23 cellular contexts compared by ENCODE assay signal in the genomic region with DNA sequence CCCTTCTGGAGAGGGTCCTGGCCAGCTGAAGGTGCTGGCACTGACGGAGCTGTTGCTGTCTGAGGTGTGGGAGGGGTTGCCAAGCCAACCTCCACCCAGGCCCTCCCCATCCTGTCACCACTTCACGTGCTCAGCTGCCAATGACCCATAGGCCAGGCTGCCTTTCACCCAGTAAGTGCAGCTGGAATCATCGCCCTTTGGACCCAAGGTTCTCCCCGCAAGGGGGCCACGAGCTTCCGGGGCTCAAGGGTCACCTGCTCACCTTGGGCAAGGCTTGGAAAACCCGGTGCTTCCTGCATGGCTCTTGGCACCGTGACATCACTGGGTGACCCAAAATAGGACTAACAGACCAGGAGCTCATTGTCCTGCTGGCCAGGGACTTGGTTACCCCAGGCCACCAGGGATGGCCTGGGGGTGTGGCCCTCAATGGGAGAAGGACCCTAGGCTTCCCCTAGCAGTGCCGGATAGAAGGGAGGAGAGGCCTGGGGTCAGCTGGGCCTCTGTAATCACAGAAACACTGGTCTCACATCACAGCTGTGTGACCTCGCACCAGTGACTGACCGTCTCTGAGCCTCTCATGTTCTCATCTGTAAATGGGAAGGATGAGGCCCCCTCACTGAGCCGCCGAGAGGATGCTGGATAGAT. TPM values are rescaled to one million over a fixed set of nuclear protein-coding genes. Genes with fewer than 3 reads are reported as not detected.
A peak's percentile ranks its signal among the peaks of the same experiment; 100 is the strongest.
DNase-seq lines count a peak whose midpoint lies in the region; ATAC-seq, FAIRE-seq and TF ChIP-seq lines count a peak whose summit lies in the region.
"Had no signal": no experiment of that assay in that cellular context is flagged by ENCODE, and none has a peak within 500 bp of the region (broad histone marks: within the 10 kb centered on the region; RNA-seq: fewer than 3 reads in every experiment).

No MANE protein-coding gene starts in this region.

- in situ Hi-C loops in GM12878 (cut with MboI) (no loop called here), HepG2 (cut with HindIII; ENCODE audit: extremely low pct_ligation_motif_present, low pct_unique_long_range_greater_than_20kb) (no loop called here)

- BruUV-seq in GM12878 (replicated peaks; lab: Mats Ljungman, UMichigan) (no TSS peak), HepG2 (replicated peaks; lab: Mats Ljungman, UMichigan) (no TSS peak)

- peak; percentile 65 for ATAC-seq in GM12878
- peak; percentile 64 for ATAC-seq in HepG2
- ATAC-seq in GM18502 (IDR thresholded peaks at IDR 0.05; ENCODE audit: poor library complexity, unreplicated experiment), result no peak

- no peaks in the 10 kb centered on the region for H3K9me3 Mint-ChIP-seq in mesothelial cell of epicardium
- H3K9me3 Mint-ChIP-seq: activated CD4-positive, alpha-beta memory T cell treated with anti-CD3 and anti-CD28 coated beads, Interleukin-2, amount 10 ng/mL, durations not matched to agents 7 days and 5 days; CD8-positive, alpha-beta memory T cell; natural killer cell treated with Interleukin-12 subunit alpha and Interleukin-12 subunit beta and Interleukin-15 and Interleukin-18, amount 100 ng/mL, for 72 hours had no signal

- H4K20me1 ChIP-seq in GM12878 (ENCODE audit: control insufficient read depth, insufficient read depth) (no peaks in the 10 kb centered on the region), HepG2 (ENCODE audit: insufficient read depth, low read length) (peaks cover 9% of the 10 kb centered on the region; the same call in 1 of the 2 replicates)

- DNase-seq in DMS53 (lab: John Stamatoyannopoulos, UW), result peak; percentile 96
- no peak for DNase-seq in GM12878 (ENCODE audit: low read depth, low spot score)
- DNase-seq in HepG2 (ENCODE audit: low spot score), result peak; percentile 88
- DNase-seq in small intestine, result peak; percentile 99
- no peak for DNase-seq in NCI-H2107 treated with DMSO at 0.1 percent for 48 hours (lab: John Stamatoyannopoulos, UW; ENCODE audit: unreplicated experiment)
- DNase-seq in mesothelial cell of epicardium (ENCODE audit: low spot score in 2 of 2, unreplicated experiment in 2 of 2), result no peak
- DNase-seq: activated CD4-positive, alpha-beta memory T cell treated with anti-CD3 and anti-CD28 coated beads, Interleukin-2, amount 10 ng/mL, durations not matched to agents 7 days and 5 days; activated naive CD4-positive, alpha-beta T cell treated with Interleukin-2 at 50 U/mL for 16 hours; activated T-cell treated with anti-CD3 and anti-CD28 coated beads, Interleukin-2, amount 50 U/mL, for 1 hour; CD8-positive, alpha-beta memory T cell; EL; Karpas-422; mammary epithelial cell; NCI-H1105; NCI-H526; stimulated activated CD4-positive, alpha-beta T cell treated with anti-CD3 and anti-CD28 coated beads, Interleukin-12 subunit alpha, Interleukin-12 subunit beta, amount 100 ng/mL, for 4 hours; T-helper 2 cell had no signal

- H3K9ac ChIP-seq in GM12878 (ENCODE audit: control insufficient read depth, insufficient read depth, low read length) (no peak overlapping the region), HepG2 (ENCODE audit: insufficient read depth, low read depth, low read length) (peak overlapping the region; percentile 75)

- WGBS in GM12878 (ENCODE audit: insufficient coverage, insufficient replicate concordance, low lambda C conversion rate, missing lambda C conversion rate), result 22% methylated on average over 13 of the region's 13 CpGs
- 6% methylated on average over 3 of the region's 13 CpGs for WGBS in HepG2 (ENCODE audit: low lambda C conversion rate)
- 22 to 56% (median 28%) methylated on average over 13 of the region's 13 CpGs for WGBS in small intestine, 3 donors

- H3K9me3 ChIP-seq in GM12878 (replicated peaks; ENCODE audit: control insufficient read depth, insufficient read depth, low read length) (no peaks in the 10 kb centered on the region), HepG2 (ENCODE audit: low read length) (no peaks in the 10 kb centered on the region), small intestine (ENCODE audit: control insufficient read depth, low read depth) (no peaks in the 10 kb centered on the region)
- H3K9me3 ChIP-seq: prostate gland, suprapubic skin had no signal

- CTCF ChIA-PET in GM12878 (lab: Yijun Ruan, JAX), result no interaction called here
- CTCF ChIA-PET in HepG2 (lab: Yijun Ruan, JAX; ENCODE audit: low intra/inter-chr PET ratio, low total read pairs), result no interaction called here

- peaks cover 2% of the 10 kb centered on the region for H3K36me3 Mint-ChIP-seq in mesothelial cell of epicardium
- H3K36me3 Mint-ChIP-seq: CD8-positive, alpha-beta memory T cell; natural killer cell treated with Interleukin-12 subunit alpha and Interleukin-12 subunit beta and Interleukin-15 and Interleukin-18, amount 100 ng/mL, for 72 hours had no signal

- no peak overlapping the region for H3K27ac Mint-ChIP-seq in mesothelial cell of epicardium
- H3K27ac Mint-ChIP-seq: activated CD4-positive, alpha-beta memory T cell treated with anti-CD3 and anti-CD28 coated beads, Interleukin-2, amount 10 ng/mL, durations not matched to agents 7 days and 5 days; natural killer cell treated with Interleukin-12 subunit alpha and Interleukin-12 subunit beta and Interleukin-15 and Interleukin-18, amount 100 ng/mL, for 72 hours had no signal

- RAD21 ChIA-PET in GM12878 (lab: Charles Lee; ENCODE audit: unreplicated experiment), result interaction anchor here (1.0 kb wide), 1 partner anchor 76 kb away, joined by 3 read pairs; no protein-coding TSS in a partner anchor

- H3K27me3 ChIP-seq in GM12878 (replicated peaks in 1 of 2; ENCODE audit: control insufficient read depth in 2 of 2, insufficient read depth in 2 of 2, low read length in 1 of 2), result no peaks in the 10 kb centered on the region
- no peaks in the 10 kb centered on the region for H3K27me3 ChIP-seq in HepG2 (ENCODE audit: control insufficient read depth in 1 of 2, insufficient read depth in 2 of 2, low read length in 2 of 2)
- H3K27me3 ChIP-seq in small intestine (ENCODE audit: control insufficient read depth in 2 of 2, insufficient read depth in 2 of 2, low read length in 2 of 2), result no peaks in the 10 kb centered on the region
- H3K27me3 ChIP-seq: suprapubic skin had no signal

- H3K36me3 ChIP-seq in GM12878 (ENCODE audit: control insufficient read depth in 2 of 2, insufficient read depth in 2 of 2, low read length in 1 of 2) (no peaks in the 10 kb centered on the region), HepG2 (replicated peaks in 1 of 2; ENCODE audit: control insufficient read depth in 1 of 2, insufficient read depth in 2 of 2, low read length in 2 of 2) (0 out of 5 replicates have a peak, but pooled peaks cover 0 to 2% of the 10 kb centered on the region in 2 experiments), small intestine (ENCODE audit: control insufficient read depth in 2 of 2, insufficient read depth in 2 of 2, low read length in 2 of 2) (no peaks in the 10 kb centered on the region)
- H3K36me3 ChIP-seq: prostate gland, suprapubic skin had no signal

- peaks cover 42% of the 10 kb centered on the region for H3K4me1 Mint-ChIP-seq in mesothelial cell of epicardium
- H3K4me1 Mint-ChIP-seq: activated CD4-positive, alpha-beta memory T cell treated with anti-CD3 and anti-CD28 coated beads, Interleukin-2, amount 10 ng/mL, durations not matched to agents 7 days and 5 days had no signal

- H3K27ac ChIP-seq in GM12878 (ENCODE audit: control insufficient read depth, insufficient read depth), result no peak overlapping the region
- peak overlapping the region; percentile 85 for H3K27ac ChIP-seq in HepG2 (ENCODE audit: extremely low read length, insufficient read depth, low read length)
- H3K27ac ChIP-seq in small intestine (ENCODE audit: low read depth in 1 of 2, low read length in 1 of 2), result peak overlapping the region; percentile 73 to 75
- H3K27ac ChIP-seq: prostate gland had no signal

- no peak overlapping the region for H2AFZ ChIP-seq in GM12878 (ENCODE audit: control insufficient read depth, low read depth, low read length)
- H2AFZ ChIP-seq in HepG2 (ENCODE audit: low read length), result no peak overlapping the region

- H3K4me3 ChIP-seq in GM12878 (no peak overlapping the region), HepG2 (replicated peaks in 1 of 3; ENCODE audit: insufficient read depth in 1 of 3, low read depth in 2 of 3, low read length in 3 of 3) (peak overlapping the region in 1 of 3 experiments; percentile 44; a peak in 2 of 6 replicates), small intestine (ENCODE audit: low read depth in 1 of 2, low read length in 2 of 2) (no peak overlapping the region)
- H3K4me3 ChIP-seq: prostate gland, suprapubic skin had no signal

- FAIRE-seq in GM12878 (lab: Jason Lieb, UNC) (no peak), HepG2 (lab: Jason Lieb, UNC) (peak; percentile 90), small intestine (lab: Jason Lieb, UNC) (no peak)
- FAIRE-seq: astrocyte, endometrium had no signal

- POLR2A ChIA-PET in GM12878 (lab: Charles Lee) (no interaction called here), HepG2 (lab: Yijun Ruan, JAX) (interaction anchor here (0.9 to 5.5 kb wide), 13 partner anchors 9 to 72 kb away, joined by 3 to 101 read pairs (median 5); a partner anchor contains a TSS)

- TF ChIP-seq POLR2A in GM12878 (IDR thresholded peaks at IDR 0.05; ENCODE audit: low read depth, low read length) (no peak), HepG2 (IDR thresholded peaks at IDR 0.05; ENCODE audit: insufficient read depth in 1 of 2, low read depth in 2 of 2, low read length in 2 of 2) (peak in 1 of 2 experiments; percentile 59; a peak in 1 of 4 replicates)

- H3K4me1 ChIP-seq in GM12878 (ENCODE audit: control insufficient read depth, insufficient read depth, low read length) (0 out of 2 replicates have a peak, but pooled peaks cover 2% of the 10 kb centered on the region), HepG2 (ENCODE audit: insufficient read depth, low read length) (peaks cover 89% of the 10 kb centered on the region), small intestine (ENCODE audit: control insufficient read depth in 2 of 2, insufficient read depth in 1 of 2, low read depth in 1 of 2, low read length in 1 of 2) (peaks cover 8 to 16% of the 10 kb centered on the region in 2 donors)

- TF ChIP-seq CTCF in GM12878 (IDR thresholded peaks at IDR 0.05 in 2 of 3, conservative IDR thresholded peaks at IDR 0.05 in 1 of 3; ENCODE audit: control insufficient read depth in 2 of 3, extremely low read depth in 1 of 3, insufficient read depth in 1 of 3, low read depth in 3 of 3, low read length in 3 of 3) (no peak), HepG2 (CRISPR knock-in tag; IDR thresholded peaks at IDR 0.05) (peak; percentile 53), mesothelial cell of epicardium (IDR thresholded peaks at IDR 0.05; ENCODE audit: unreplicated experiment) (no peak)

- no peaks in the 10 kb centered on the region for H3K27me3 Mint-ChIP-seq in mesothelial cell of epicardium (ENCODE audit: low read depth)
- H3K27me3 Mint-ChIP-seq: activated CD4-positive, alpha-beta memory T cell treated with anti-CD3 and anti-CD28 coated beads, Interleukin-2, amount 10 ng/mL, durations not matched to agents 7 days and 5 days; CD8-positive, alpha-beta memory T cell; natural killer cell treated with Interleukin-12 subunit alpha and Interleukin-12 subunit beta and Interleukin-15 and Interleukin-18, amount 100 ng/mL, for 72 hours had no signal

- H3K79me2 ChIP-seq in GM12878 (ENCODE audit: control insufficient read depth, insufficient read depth, low read length), result no peaks in the 10 kb centered on the region
- H3K79me2 ChIP-seq in HepG2 (ENCODE audit: insufficient read depth, low read length), result peaks cover 82% of the 10 kb centered on the region

- intact Hi-C loops in GM12878 (cut with micrococcal nuclease; ENCODE audit: unreplicated experiment), result no loop called here
- intact Hi-C loops in HepG2 (cut with micrococcal nuclease; ENCODE audit: unreplicated experiment), result loop anchor here (2.0 kb wide), 1 partner anchor 14 kb away; no protein-coding TSS in a partner anchor

- no peak for TF ChIP-seq EP300 in GM12878 (IDR thresholded peaks at IDR 0.05; ENCODE audit: borderline replicate concordance in 1 of 2, control insufficient read depth in 1 of 2, low read depth in 2 of 2, low read length in 2 of 2)
- peak; percentile 89 to 97 for TF ChIP-seq EP300 in HepG2 (IDR thresholded peaks at IDR 0.05; ENCODE audit: low read depth in 2 of 2, low read length in 2 of 2)
- peak; percentile 98 for TF ChIP-seq EP300 in HepG2 (CRISPR knock-in tag; IDR thresholded peaks at IDR 0.05; ENCODE audit: borderline replicate concordance)

- H3K4me3 Mint-ChIP-seq in mesothelial cell of epicardium, result no peak overlapping the region
- H3K4me3 Mint-ChIP-seq: activated CD4-positive, alpha-beta memory T cell treated with anti-CD3 and anti-CD28 coated beads, Interleukin-2, amount 10 ng/mL, durations not matched to agents 7 days and 5 days; CD8-positive, alpha-beta memory T cell; natural killer cell treated with Interleukin-12 subunit alpha and Interleukin-12 subunit beta and Interleukin-15 and Interleukin-18, amount 100 ng/mL, for 72 hours had no signal

- TF ChIP-seq RAD21 in GM12878 (IDR thresholded peaks at IDR 0.05; ENCODE audit: insufficient read depth, low read depth, low read length) (no peak), HepG2 (CRISPR knock-in tag; IDR thresholded peaks at IDR 0.05) (peak; percentile 32; the same call in 1 of the 2 replicates)

- SMC1A ChIA-PET in GM12878 (lab: Charles Lee; ENCODE audit: uncharacterized antibody, unreplicated experiment), result no interaction called here

- H3K4me2 ChIP-seq in GM12878 (ENCODE audit: control insufficient read depth, insufficient read depth) (no peak overlapping the region), HepG2 (ENCODE audit: low read depth, low read length) (peak overlapping the region; percentile 69)

RNA-seq across cellular contexts. Expression of a gene that starts 51.3 kb away (rescaled TPM):
- 3.0 and 3.1 TPM in 2 replicates for total RNA-seq in GM12878 (2013; cell fraction: nucleolus; rRNA removed)
- total RNA-seq in GM12878 (2014; rRNA removed) (1.6 and 2.1 TPM in 2 replicates), GM12878 (2014; rRNA removed; fragmentation: Illumina TruSeq; extraction: Trizol) (0.92 and 0.94 TPM in 2 replicates), GM12878 (2021) (3.0 and 3.4 TPM in 2 replicates), HepG2 (2016; rRNA removed; fragmentation: Illumina TruSeq; extraction: Trizol) (43.8 and 47.6 TPM in 2 replicates), mesothelial cell of epicardium (82.2 to 85.2 TPM (median 82.3 TPM) in 3 replicates)
- 1.0 TPM for polyA plus RNA-seq in GM12878 (2011; ENCODE audit: low read depth)
- polyA plus RNA-seq in GM12878 (2011; rRNA removed) (2.1 and 3.6 TPM in 2 replicates), GM12878 (2014; fragmentation: Illumina TruSeq; extraction: Trizol) (0.68 and 1.2 TPM in 2 replicates), GM12878 (2014; fragmentation: Nextera tagmentation; extraction: Ambion mirVana) (under 1 TPM; 0.03 to 0.07 TPM), GM12878 (2014; rRNA removed) (1.8 and 2.9 TPM in 2 replicates), GM12878 (2016; fragmentation: Nextera tagmentation; extraction: Ambion mirVana) (under 1 TPM; 0.15 to 0.19 TPM), HepG2 (2011; rRNA removed) (18.8 and 30.3 TPM in 2 replicates), small intestine (10 to 100 TPM; 17.6 to 42.3 (median 26.8) TPM)
- 5.1 and 6.1 TPM in 2 replicates for polyA plus RNA-seq in GM12878 (2011; cell fraction: cytosol; rRNA removed)
- 6.0 and 6.8 TPM in 2 replicates for polyA plus RNA-seq in GM12878 (2011; cell fraction: nucleus; rRNA removed)
- polyA plus RNA-seq in GM12878 (2012), result 1.3 and 1.5 TPM in 2 replicates
- 2.9 and 8.9 TPM in 2 replicates for polyA minus RNA-seq in GM12878 (2011; rRNA and poly(A)+ RNA removed)
- polyA minus RNA-seq in GM12878 (2011; cell fraction: cytosol; rRNA and poly(A)+ RNA removed), result 6.1 and 7.9 TPM in 2 replicates
- polyA minus RNA-seq in GM12878 (2011; cell fraction: nucleus; rRNA and poly(A)+ RNA removed), result 1.2 and 2.1 TPM in 2 replicates
- 4.3 and 4.6 TPM in 2 replicates for total RNA-seq in HepG2 (2016; cell fraction: cytosol; rRNA removed; fragmentation: Illumina TruSeq; extraction: Trizol; ENCODE audit: low read depth)
- total RNA-seq in HepG2 (2016; cell fraction: insoluble cytoplasmic fraction; rRNA removed; fragmentation: Illumina TruSeq; extraction: Trizol), result 33.8 and 47.0 TPM in 2 replicates
- total RNA-seq in HepG2 (2016; cell fraction: membrane; rRNA removed; fragmentation: Illumina TruSeq; extraction: Trizol), result 30.8 and 30.9 TPM in 2 replicates
- 23.1 and 29.3 TPM in 2 replicates for total RNA-seq in HepG2 (2016; cell fraction: nucleus; rRNA removed; fragmentation: Illumina TruSeq; extraction: Trizol)
- 21.2 and 24.0 TPM in 2 replicates for polyA plus RNA-seq in HepG2 (2011; cell fraction: cytosol; rRNA removed)
- polyA plus RNA-seq in HepG2 (2011; cell fraction: nucleus; rRNA removed), result 30.3 and 32.6 TPM in 2 replicates
- polyA plus RNA-seq in HepG2 (2012), result 41.6 and 57.3 TPM in 2 replicates
- 4.1 and 4.6 TPM in 2 replicates for polyA plus RNA-seq in HepG2 (2016; cell fraction: cytosol; fragmentation: Illumina TruSeq; extraction: Trizol; ENCODE audit: low read depth)
- polyA plus RNA-seq in HepG2 (2016; cell fraction: insoluble cytoplasmic fraction; fragmentation: Illumina TruSeq; extraction: Trizol; ENCODE audit: low read depth), result 36.1 and 43.0 TPM in 2 replicates
- polyA plus RNA-seq in HepG2 (2016; cell fraction: membrane; fragmentation: Illumina TruSeq; extraction: Trizol; ENCODE audit: low read depth), result 18.9 and 20.2 TPM in 2 replicates
- 40.1 and 40.7 TPM in 2 replicates for polyA plus RNA-seq in HepG2 (2016; cell fraction: nucleus; fragmentation: Illumina TruSeq; extraction: Trizol; ENCODE audit: insufficient read depth, low read depth)
- 44.2 and 114 TPM in 2 replicates for polyA minus RNA-seq in HepG2 (2011; rRNA and poly(A)+ RNA removed; ENCODE audit: low replicate concordance)
- 33.8 and 37.6 TPM in 2 replicates for polyA minus RNA-seq in HepG2 (2011; cell fraction: cytosol; rRNA and poly(A)+ RNA removed)
- 11.8 and 12.0 TPM in 2 replicates for polyA minus RNA-seq in HepG2 (2011; cell fraction: nucleus; rRNA and poly(A)+ RNA removed)

Comparison
In these comparisons a context has a peak if more than half of its experiments do, and no peak if none do; other contexts are left out.
1. DNase-seq: peak in DMS53 (single experiment), HepG2 (single experiment) and small intestine (single experiment); none in GM12878 (single experiment), NCI-H2107 treated with DMSO at 0.1 percent for 48 hours (single experiment) and mesothelial cell of epicardium (0 of 2).